ENCODE assay signal across 8 cellular contexts in the genomic region with DNA sequence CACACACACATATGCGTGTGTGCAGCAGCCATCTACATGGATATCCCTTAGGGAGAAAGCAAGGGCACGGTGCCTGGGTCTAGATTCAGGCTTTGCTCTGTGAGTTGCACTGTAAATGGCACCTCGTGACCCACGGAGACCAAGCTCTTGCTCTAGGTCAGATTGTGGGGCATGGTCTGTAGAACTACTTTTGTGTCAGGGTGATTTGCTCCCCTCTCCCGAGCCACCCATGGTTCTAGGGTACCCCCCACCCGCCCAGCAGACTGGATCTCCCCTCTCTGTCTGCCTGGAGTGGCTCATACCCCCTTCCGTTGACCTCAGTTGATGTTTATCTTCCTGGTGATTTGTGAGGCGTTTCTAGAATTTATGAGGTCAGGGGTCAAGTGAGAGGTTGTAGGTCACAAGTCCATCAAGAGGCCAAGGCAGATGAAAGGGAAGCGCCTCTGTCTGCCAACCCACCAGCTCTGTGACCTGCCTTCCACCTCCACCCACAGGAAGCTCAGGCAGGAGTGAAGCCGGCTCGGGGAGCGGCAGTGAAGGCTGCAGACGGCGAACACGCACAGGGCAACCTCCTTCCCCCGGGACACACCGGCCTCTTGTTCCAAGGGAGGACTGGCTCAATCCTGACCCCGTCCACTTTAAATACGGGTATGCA.
DNase-seq lines count a peak whose midpoint lies in the region; ATAC-seq and TF ChIP-seq lines count a peak whose summit lies in the region.

No MANE protein-coding gene starts in this region.

- peak overlapping the region; percentile 86 to 98 (median 96) for H3K27ac Mint-ChIP-seq in CD8-positive, alpha-beta memory T cell

- no peaks in the 10 kb centered on the region for H3K36me3 Mint-ChIP-seq in CD8-positive, alpha-beta memory T cell

- ATAC-seq in HG02840 (IDR thresholded peaks at IDR 0.05; ENCODE audit: low FRiP score, unreplicated experiment): no peak

- peaks cover 23% of the 10 kb centered on the region for H3F3A ChIP-seq in Loucy (ENCODE audit: low read depth)

- H4K5ac ChIP-seq in mesendoderm (ENCODE audit: low read length): no peak overlapping the region

- no peak overlapping the region for H3K23ac ChIP-seq in mesendoderm (ENCODE audit: low read length)

- H3K4me3 ChIP-seq in CD8-positive, alpha-beta memory T cell (ENCODE audit: low read length): peak overlapping the region; percentile 44
- peak overlapping the region; percentile 74 for H3K4me3 ChIP-seq in Loucy (ENCODE audit: low read length, poor library complexity, severe bottlenecking)
- H3K4me3 ChIP-seq in mesendoderm (ENCODE audit: low read length): no peak overlapping the region

- H2BK5ac ChIP-seq in mesendoderm (ENCODE audit: low read length): no peak overlapping the region

- CTCF ChIA-PET in CD8-positive, alpha-beta memory T cell (lab: Charles Lee): interaction anchor here (1.2 to 4.1 kb wide), 4 partner anchors 11 to 122 kb away, joined by 3 to 21 read pairs (median 12); no protein-coding TSS in a partner anchor

- no peaks in the 10 kb centered on the region for H3K27me3 ChIP-seq in CD8-positive, alpha-beta memory T cell (ENCODE audit: insufficient read depth, low read length, poor library complexity, severe bottlenecking)
- H3K27me3 ChIP-seq in Loucy (ENCODE audit: insufficient read depth, low read length, poor library complexity, severe bottlenecking) (no peaks in the 10 kb centered on the region), mesendoderm (ENCODE audit: insufficient read depth, low read length, poor library complexity) (no peaks in the 10 kb centered on the region)

- H3K36me3 ChIP-seq in CD8-positive, alpha-beta memory T cell (ENCODE audit: insufficient read depth, low read length): no peaks in the 10 kb centered on the region
- H3K36me3 ChIP-seq in Loucy (ENCODE audit: insufficient read depth, low read length) (no peaks in the 10 kb centered on the region), mesendoderm (ENCODE audit: control insufficient read depth, insufficient read depth, low read length) (no peaks in the 10 kb centered on the region)

- H3K9me3 ChIP-seq in CD8-positive, alpha-beta memory T cell (ENCODE audit: low read length): no peaks in the 10 kb centered on the region
- H3K9me3 ChIP-seq in Loucy (ENCODE audit: insufficient read depth, low read depth, low read length): no peaks in the 10 kb centered on the region

- H3K4ac ChIP-seq in mesendoderm (ENCODE audit: low read depth, low read length): no peak overlapping the region

- H3K4me3 Mint-ChIP-seq in CD8-positive, alpha-beta memory T cell: peak overlapping the region; percentile 65 to 88 (median 84)

- no peaks in the 10 kb centered on the region for H3K79me1 ChIP-seq in mesendoderm (ENCODE audit: low read length)

- H3K9me3 Mint-ChIP-seq in CD8-positive, alpha-beta memory T cell: no peaks in the 10 kb centered on the region

- no peak overlapping the region for H2BK15ac ChIP-seq in mesendoderm (replicated peaks; ENCODE audit: low read depth)

- no peak overlapping the region for H4K8ac ChIP-seq in mesendoderm (ENCODE audit: low read depth, low read length)

- no peak overlapping the region for H2AK5ac ChIP-seq in mesendoderm (ENCODE audit: low read length)

- H3K79me2 ChIP-seq in Loucy (ENCODE audit: insufficient read depth, low read length) (no peaks in the 10 kb centered on the region), mesendoderm (ENCODE audit: control insufficient read depth, insufficient read depth, low read length) (no peaks in the 10 kb centered on the region)

- no peak for TF ChIP-seq CTCF in Loucy (conservative IDR thresholded peaks at IDR 0.05; ENCODE audit: low read length)

- peaks cover 26% of the 10 kb centered on the region for H3K4me1 ChIP-seq in CD8-positive, alpha-beta memory T cell (ENCODE audit: insufficient read depth, low read length)
- H3K4me1 ChIP-seq in Loucy (ENCODE audit: insufficient read depth, low read length, poor library complexity, severe bottlenecking) (peaks cover 81% of the 10 kb centered on the region), mesendoderm (ENCODE audit: control insufficient read depth, low read depth, low read length) (peaks cover 1% of the 10 kb centered on the region)

- no peak overlapping the region for H3K18ac ChIP-seq in mesendoderm (ENCODE audit: low read length)

- no peak overlapping the region for H3K56ac ChIP-seq in mesendoderm (ENCODE audit: low read length)

- H3K9me2 ChIP-seq in Loucy (replicated peaks; ENCODE audit: low read depth, low read length): no peaks in the 10 kb centered on the region

- no peaks in the 10 kb centered on the region for H4K20me1 ChIP-seq in Loucy (ENCODE audit: insufficient read depth, low read length, poor library complexity, severe bottlenecking)

- no peak overlapping the region for H2BK120ac ChIP-seq in mesendoderm (ENCODE audit: low read depth, low read length)

- POLR2A ChIA-PET in CD8-positive, alpha-beta memory T cell (lab: Charles Lee): interaction anchor here (0.6 kb wide), 1 partner anchor 76 kb away, joined by 3 read pairs; no protein-coding TSS in a partner anchor

- peak overlapping the region; percentile 95 for H3K4me2 ChIP-seq in Loucy (ENCODE audit: low read depth, low read length, poor library complexity, severe bottlenecking)
- no peak overlapping the region for H3K4me2 ChIP-seq in mesendoderm (ENCODE audit: low read length)

- no peak overlapping the region for H2AFZ ChIP-seq in Loucy (ENCODE audit: low read length)

- no peaks in the 10 kb centered on the region for H3K27me3 Mint-ChIP-seq in CD8-positive, alpha-beta memory T cell

- no CpG with 5 or more reads among the region's 19 CpGs for WGBS in mesendoderm (ENCODE audit: extremely low coverage, insufficient coverage, low lambda C conversion rate)

- H3K9ac ChIP-seq in Loucy (ENCODE audit: low read depth, low read length, poor library complexity, severe bottlenecking) (peak overlapping the region; percentile 88), mesendoderm (ENCODE audit: low read length) (no peak overlapping the region)

- peaks cover 26 to 33% (median 32%) of the 10 kb centered on the region in 3 donors for H3K4me1 Mint-ChIP-seq in CD8-positive, alpha-beta memory T cell

- peak in 4 of 5 donors; percentile 40 to 74 (median 48) for DNase-seq in CD8-positive, alpha-beta memory T cell
- peak; percentile 9 for DNase-seq in activated T-helper 1 cell treated with Interleukin-2 at 50 U/mL for 16 hours (ENCODE audit: low read depth)
- peak; percentile 78 to 80 for DNase-seq in lung microvascular endothelial cell (ENCODE audit: low read depth in 2 of 2)
- no peak for DNase-seq in mesendoderm
- DNase-seq in inferior parietal cortex (ENCODE audit: extremely low spot score): no peak
- no peak for DNase-seq in GOT3 (lab: John Stamatoyannopoulos, UW)

- H3K27ac ChIP-seq in CD8-positive, alpha-beta memory T cell (ENCODE audit: low read depth, low read length): peak overlapping the region; percentile 68
- H3K27ac ChIP-seq in mesendoderm (ENCODE audit: low read depth, low read length): no peak overlapping the region

Comparison
In these comparisons a context has a peak if more than half of its experiments do, and no peak if none do; other contexts are left out.
1. DNase-seq: peak in CD8-positive, alpha-beta memory T cell (4 of 5), activated T-helper 1 cell treated with Interleukin-2 at 50 U/mL for 16 hours (single experiment) and lung microvascular endothelial cell (2 of 2); none in mesendoderm (single experiment), inferior parietal cortex (single experiment) and GOT3 (single experiment).